In genomic region chrX:20141281-20142220, GRCh38 we compare ENCODE assay signal across 8 cellular contexts. TPM values are rescaled to one million over a fixed set of nuclear protein-coding genes. Genes with fewer than 3 reads are reported as not detected.
DNase-seq lines count a peak whose midpoint lies in the region; ATAC-seq and TF ChIP-seq lines count a peak whose summit lies in the region.

TSS of gene EIF1AX (minus strand) at chrX:20141838. CDS start at chrX:20141640, 198 bp downstream.

- H3K4me1 ChIP-seq in PC-3 (ENCODE audit: insufficient read depth, low read length) = peaks cover 34% of the 10 kb centered on the region

- H3K9ac ChIP-seq in PC-3 (ENCODE audit: low read length) = peak within 1 kb of the TSS; percentile 96

- H3K27ac ChIP-seq in PC-3 (ENCODE audit: low read length) = peak within 1 kb of the TSS; percentile 30; the same call in 1 of the 2 replicates
- H3K27ac ChIP-seq in epithelial cell of prostate = peak within 1 kb of the TSS; percentile 57

- no peaks in the 10 kb centered on the region for H3K27me3 ChIP-seq in PC-3 (ENCODE audit: low read length)

- H4K20me1 ChIP-seq in PC-3 (ENCODE audit: low read length) = peaks cover 40% of the 10 kb centered on the region

- POLR2A ChIA-PET in PC-3 (lab: Charles Lee; ENCODE audit: unreplicated experiment) = interaction anchor here (0.6 to 0.7 kb wide), 3 partner anchors 112 to 1787 kb away, joined by 3 to 9 read pairs (median 3); partner anchors contain the start of gene SCML2

- intact Hi-C loops in PC-3 (cut with micrococcal nuclease) = no loop called here

- peak within 1 kb of the TSS; percentile 57; the same call in 1 of the 2 replicates for H2AFZ ChIP-seq in PC-3 (ENCODE audit: low read length)

- CTCF ChIA-PET in PC-3 (lab: Charles Lee) = interaction anchor here (0.6 kb wide), 2 partner anchors 76 to 231 kb away, joined by 3 to 10 read pairs; no protein-coding TSS in a partner anchor

- no peak for TF ChIP-seq RAD21 in Ishikawa (IDR thresholded peaks at IDR 0.05; ENCODE audit: low read depth)

- no peak for TF ChIP-seq CTCF in PC-3 (conservative IDR thresholded peaks at IDR 0.05; ENCODE audit: low read depth, low read length)

- H3K9me3 ChIP-seq in PC-3 (ENCODE audit: low read length) = no peaks in the 10 kb centered on the region

- no peaks in the 10 kb centered on the region for H3F3A ChIP-seq in PC-3 (ENCODE audit: low read length, unreplicated experiment)

- peaks cover 49% of the 10 kb centered on the region for H3K79me2 ChIP-seq in PC-3 (ENCODE audit: low read length)

- peak within 1 kb of the TSS; percentile 100 for H3K4me3 ChIP-seq in PC-3 (ENCODE audit: low read length)

- peak within 1 kb of the TSS; percentile 98 for H3K4me2 ChIP-seq in PC-3 (ENCODE audit: low read length)

- no peaks in the 10 kb centered on the region for H3K9me2 ChIP-seq in PC-3 (replicated peaks; ENCODE audit: low read length)

- ATAC-seq in GM21576 (IDR thresholded peaks at IDR 0.05; ENCODE audit: unreplicated experiment) (peak; percentile 99), PC-3 (peak; percentile 96)

- TSS peak; percentile 39 for BruUV-seq in PC-3 (replicated peaks; lab: Mats Ljungman, UMichigan)

- no peak for TF ChIP-seq EP300 in Ishikawa (IDR thresholded peaks at IDR 0.05; ENCODE audit: borderline replicate concordance)

- H3K36me3 ChIP-seq in PC-3 (ENCODE audit: low read depth, low read length) = peaks cover 34% of the 10 kb centered on the region

- DNase-seq in DMS114 treated with DMSO at 0.1 percent for 48 hours (lab: John Stamatoyannopoulos, UW; ENCODE audit: unreplicated experiment) (peak; percentile 95), PC-3 (peak; percentile 97), activated T-cell treated with anti-CD3 and anti-CD28 coated beads for 48 hours (ENCODE audit: low read depth) (peak; percentile 90), epithelial cell of prostate (ENCODE audit: low read depth, low spot score) (peak; percentile 87), mucosa of gallbladder (ENCODE audit: low spot score) (peak; percentile 99)
- DNase-seq in stimulated activated CD8-positive, alpha-beta memory T cell treated with anti-CD3 and anti-CD28 coated beads, Interleukin-4, amount 100 ng/mL, for 4 hours (ENCODE audit: low read depth in 2 of 2, low spot score in 1 of 2) = peak; percentile 85 to 98

TF ChIP-seq in Ishikawa, 13 proteins besides CTCF, POLR2A, EP300 and RAD21:
- TF ChIP-seq MAX (IDR thresholded peaks at IDR 0.05) (peak; percentile 38; the same call in 1 of the 2 replicates), YY1 (IDR thresholded peaks at IDR 0.05; ENCODE audit: low read depth) (peak; percentile 73), ZBTB7A (IDR thresholded peaks at IDR 0.05; ENCODE audit: low read depth) (no peak), TAF1 (IDR thresholded peaks at IDR 0.05; ENCODE audit: low read depth) (peak; percentile 69)

RNA-seq across cellular contexts. Expression of gene EIF1AX, which starts in this region (rescaled TPM):
- total RNA-seq in PC-3 (2014; rRNA removed) (47.5 and 51.1 TPM in 2 replicates), mucosa of gallbladder (80.2 TPM)

Comparison
In these comparisons a context has a peak if more than half of its experiments do, and no peak if none do; other contexts are left out.
1. Peak in every context shown above with its lines: DNase-seq, ATAC-seq, H3K4me3 ChIP-seq and H3K27ac ChIP-seq.